Comparison of ENCODE assay signal across 11 cellular contexts in genomic region chr22:40157546-40157945, GRCh38.
"Had no signal": no experiment of that assay in that cellular context is flagged by ENCODE, and none has a peak within 500 bp of the region (broad histone marks: within the 10 kb centered on the region; RNA-seq: fewer than 3 reads in every experiment).

No MANE protein-coding gene starts in this region.

- H3K9me3 ChIP-seq: left ventricle myocardium inferior had no signal

- H3K27ac ChIP-seq: left ventricle myocardium inferior had no signal

- H3K4me3 ChIP-seq: left ventricle myocardium inferior had no signal

- ATAC-seq: activated T-cell treated with anti-CD3 and anti-CD28 coated beads, Interleukin-2, amount 50 U/mL, for 4 hours; SK-N-SH treated with all-trans-retinoic acid at 6 μM for 48 hours; T-helper 17 cell had no signal

- FAIRE-seq: frontal cortex had no signal

- DNase-seq: activated B cell treated with CpG ODN at 0.5 μM for 24 hours; activated effector memory CD4-positive, alpha-beta T cell treated with anti-CD3 and anti-CD28 coated beads, Interleukin-2, amount 50 U/mL, for 16 hours; activated T-cell treated with anti-CD3 and anti-CD28 coated beads, Interleukin-2, amount 50 U/mL, for 4 hours; aorta; islet precursor cell; left ventricle myocardium inferior; mesenchymal stem cell; T-helper 17 cell; trophoblast cell had no signal
